ENCODE assay signal across 16 cellular contexts in the genomic region with DNA sequence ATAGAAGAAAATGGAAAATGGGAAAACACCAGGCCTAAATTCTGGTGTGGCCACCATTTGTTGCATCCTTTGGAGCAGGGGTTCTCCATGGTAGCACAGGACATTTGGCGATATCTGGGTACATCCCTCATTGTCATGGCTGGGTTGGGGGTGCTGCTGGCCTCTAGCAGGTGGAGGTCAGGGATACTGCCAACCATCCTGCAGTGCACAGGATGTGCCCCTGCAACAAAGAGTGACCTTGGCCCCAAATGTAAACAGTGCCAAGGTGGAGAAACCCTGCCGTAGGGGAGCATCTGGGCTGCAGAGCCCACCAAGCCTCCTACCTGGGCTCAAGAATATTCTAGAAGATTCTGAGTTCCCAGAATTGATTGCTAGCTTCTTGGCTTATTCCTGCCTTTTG. TPM values are rescaled to one million over a fixed set of nuclear protein-coding genes. Genes with fewer than 3 reads are reported as not detected.
DNase-seq lines count a peak whose midpoint lies in the region; ATAC-seq and TF ChIP-seq lines count a peak whose summit lies in the region.
"Had no signal": no experiment of that assay in that cellular context is flagged by ENCODE, and none has a peak within 500 bp of the region (broad histone marks: within the 10 kb centered on the region; RNA-seq: fewer than 3 reads in every experiment).

No MANE protein-coding gene starts in this region.

- intact Hi-C loops in left ventricle myocardium superior (cut with micrococcal nuclease) (no loop called here), left cardiac atrium (cut with DNase I) (loop anchor here in 1 of 2 donors (10.0 kb wide), 1 partner anchor 49 kb away; no protein-coding TSS in a partner anchor), sigmoid colon (cut with DNase I) (loop anchor here (10.0 kb wide), 1 partner anchor 229 kb away; no protein-coding TSS in a partner anchor), uterus (cut with DNase I; ENCODE audit: low total_unique reads) (no loop called here)

- TF ChIP-seq CTCF in sigmoid colon (IDR thresholded peaks at IDR 0.05) (no peak), uterus (IDR thresholded peaks at IDR 0.05) (no peak)

- H3K36me3 ChIP-seq in muscle layer of colon (ENCODE audit: insufficient read depth, low read length) (no peaks in the 10 kb centered on the region), sigmoid colon (peaks cover 0 to 7% (median 0%) of the 10 kb centered on the region in 4 donors), uterus (no peaks in the 10 kb centered on the region)
- H3K36me3 ChIP-seq: HAP-1 had no signal

- ATAC-seq in left ventricle myocardium superior (no peak), left cardiac atrium (no peak), esophagus mucosa (no peak)

- TF ChIP-seq POLR2A in sigmoid colon (IDR thresholded peaks at IDR 0.05) (no peak), uterus (IDR thresholded peaks at IDR 0.05) (no peak)

- H3K9ac ChIP-seq in muscle layer of colon (ENCODE audit: low read length) = peak overlapping the region; percentile 27

- peaks cover 48% of the 10 kb centered on the region for H3K4me1 ChIP-seq in muscle layer of colon (ENCODE audit: insufficient read depth, low read length)
- H3K4me1 ChIP-seq in sigmoid colon = peaks cover 0 to 45% (median 41%) of the 10 kb centered on the region in 4 donors
- H3K4me1 ChIP-seq in uterus = peaks cover 0 to 19% of the 10 kb centered on the region in 2 donors
- H3K4me1 ChIP-seq: Caco-2, HAP-1 had no signal

- H3K9me3 ChIP-seq in muscle layer of colon (ENCODE audit: low read length) (no peaks in the 10 kb centered on the region), sigmoid colon (no peaks in the 10 kb centered on the region), uterus (no peaks in the 10 kb centered on the region)
- H3K9me3 ChIP-seq: Caco-2, HAP-1 had no signal

- DNase-seq in left ventricle myocardium superior (peak; percentile 2), left cardiac atrium (no peak), sigmoid colon (no peak), uterus (no peak), MV-4-11 (lab: John Stamatoyannopoulos, UW) (no peak), occipital lobe (lab: John Stamatoyannopoulos, UW) (no peak)
- DNase-seq: Caco-2; CD8-positive, alpha-beta memory T cell; DMS53; GF-D8; GOT3; HFFc6 had no signal

- H3K4me3 ChIP-seq in muscle layer of colon (ENCODE audit: low read depth in 1 of 2, low read length in 2 of 2) (no peak overlapping the region), sigmoid colon (no peak overlapping the region), uterus (no peak overlapping the region)
- H3K4me3 ChIP-seq: HAP-1 had no signal

- 94 to 96% methylated on average over 2 of the region's 2 CpGs for WGBS in sigmoid colon, 2 donors

- no peak for TF ChIP-seq EP300 in sigmoid colon (IDR thresholded peaks at IDR 0.05)

- H3K27ac ChIP-seq in muscle layer of colon (ENCODE audit: low read depth, low read length) = peak overlapping the region; percentile 88
- H3K27ac ChIP-seq in sigmoid colon = peak overlapping the region; percentile 85 to 93 (median 88)
- peak overlapping the region; percentile 81 to 86 for H3K27ac ChIP-seq in uterus
- H3K27ac ChIP-seq: 22Rv1 had no signal

- no peaks in the 10 kb centered on the region for H3K27me3 ChIP-seq in muscle layer of colon (ENCODE audit: control insufficient read depth in 1 of 2, insufficient read depth in 2 of 2, low read length in 2 of 2)
- no peaks in the 10 kb centered on the region for H3K27me3 ChIP-seq in sigmoid colon
- H3K27me3 ChIP-seq in uterus = no peaks in the 10 kb centered on the region

RNA-seq across cellular contexts. Expression of a gene that starts 27.5 kb away (rescaled TPM):
- total RNA-seq in left ventricle myocardium superior (0.59 TPM), left cardiac atrium (1 to 10 TPM; 1.0 to 1.9 TPM), sigmoid colon (10 to 100 TPM in 3 of 4 donors, 1 to 10 TPM in 1; 6.7 to 18.0 (median 11.5) TPM), uterus (10 to 100 TPM in 2 of 4 donors, 1 to 10 TPM in 2; 3.5 to 48.1 (median 8.9) TPM), occipital lobe (2.2 TPM), esophagus mucosa (1.9 TPM)
- 1 to 10 TPM in 2 of 3 donors, under 1 TPM in 1; under 0.01 to 2.8 (median 1.5) TPM for polyA plus RNA-seq in sigmoid colon
- total RNA-seq: HFFc6 had no signal
